Comparison of ENCODE assay signal across 15 cellular contexts in genomic region chr6:111757342-111757741, GRCh38.
DNase-seq lines count a peak whose midpoint lies in the region; ATAC-seq, FAIRE-seq and TF ChIP-seq lines count a peak whose summit lies in the region.
"Had no signal": no experiment of that assay in that cellular context is flagged by ENCODE, and none has a peak within 500 bp of the region (broad histone marks: within the 10 kb centered on the region; RNA-seq: fewer than 3 reads in every experiment).

No MANE protein-coding gene starts in this region.

- H3K27ac Mint-ChIP-seq in activated naive CD8-positive, alpha-beta T cell treated with anti-CD3 and anti-CD28 coated beads for 36 hours, result peak overlapping the region; percentile 97
- H3K27ac Mint-ChIP-seq: stimulated activated memory B cell treated with anti-CD40 and anti-IgM and Interleukin-4, amounts not matched to agents 10 μg/mL and 1 μg/mL and 100 μg/mL, for 72 hours had no signal

- H3K4me1 Mint-ChIP-seq in activated naive CD8-positive, alpha-beta T cell treated with anti-CD3 and anti-CD28 coated beads for 36 hours, result peaks cover 85% of the 10 kb centered on the region

- ATAC-seq in upper lobe of right lung, result no peak
- no peak for ATAC-seq in GM18868 (IDR thresholded peaks at IDR 0.05; ENCODE audit: unreplicated experiment)
- ATAC-seq: stimulated activated memory B cell treated with anti-CD40 and anti-IgM and Interleukin-4, amounts not matched to agents 10 μg/mL and 1 μg/mL and 100 μg/mL, for 72 hours had no signal

- H3K9me1 ChIP-seq in keratinocyte (ENCODE audit: control insufficient read depth, extremely low read depth, insufficient read depth, low read length), result no peaks in the 10 kb centered on the region

- no peaks in the 10 kb centered on the region for H3K9me3 Mint-ChIP-seq in activated naive CD8-positive, alpha-beta T cell treated with anti-CD3 and anti-CD28 coated beads for 36 hours
- H3K9me3 Mint-ChIP-seq: H9; stimulated activated memory B cell treated with anti-CD40 and anti-IgM and Interleukin-4, amounts not matched to agents 10 μg/mL and 1 μg/mL and 100 μg/mL, for 72 hours had no signal

- DNase-seq in mammary epithelial cell (peak; percentile 11), breast epithelium (ENCODE audit: low spot score in 2 of 2) (no peak), keratinocyte (ENCODE audit: low read depth, low spot score) (no peak), upper lobe of right lung (no peak), tibial artery (no peak), H7 (no peak)
- DNase-seq in activated naive CD8-positive, alpha-beta T cell treated with anti-CD3 and anti-CD28 coated beads for 36 hours, result no peak
- DNase-seq: caudate nucleus, H9, NCI-H69, right lobe of liver had no signal

- in situ Hi-C loops in mammary epithelial cell (cut with MboI; ENCODE audit: low sequenced_read_pairs in 2 of 2), result no loop called here

- H3K79me2 ChIP-seq in mammary epithelial cell (ENCODE audit: insufficient read depth, low read length) (peaks cover 6% of the 10 kb centered on the region), keratinocyte (ENCODE audit: control insufficient read depth, insufficient read depth, low read length) (no peaks in the 10 kb centered on the region)

- CTCF ChIA-PET in mammary epithelial cell (lab: Charles Lee; ENCODE audit: low non-redundant PET), result no interaction called here

- H3K36me3 Mint-ChIP-seq in activated naive CD8-positive, alpha-beta T cell treated with anti-CD3 and anti-CD28 coated beads for 36 hours, result peaks cover 78% of the 10 kb centered on the region

- H3K9me3 ChIP-seq in mammary epithelial cell (replicated peaks; ENCODE audit: insufficient read depth, low read length), result no peaks in the 10 kb centered on the region
- H3K9me3 ChIP-seq in breast epithelium, result no peaks in the 10 kb centered on the region
- H3K9me3 ChIP-seq in keratinocyte (ENCODE audit: control insufficient read depth, low read depth, low read length), result no peaks in the 10 kb centered on the region
- H3K9me3 ChIP-seq in upper lobe of right lung, result no peaks in the 10 kb centered on the region
- no peaks in the 10 kb centered on the region for H3K9me3 ChIP-seq in tibial artery
- H3K9me3 ChIP-seq: right lobe of liver had no signal

- H3K4me3 ChIP-seq in mammary epithelial cell (replicated peaks in 1 of 3; ENCODE audit: insufficient read depth in 1 of 3, low read depth in 2 of 3, low read length in 3 of 3), result no peak overlapping the region
- no peak overlapping the region for H3K4me3 ChIP-seq in breast epithelium
- no peak overlapping the region for H3K4me3 ChIP-seq in keratinocyte (ENCODE audit: control insufficient read depth in 2 of 3, extremely low read depth in 1 of 3, insufficient read depth in 2 of 3, low read depth in 1 of 3, low read length in 3 of 3)
- no peak overlapping the region for H3K4me3 ChIP-seq in upper lobe of right lung
- H3K4me3 ChIP-seq in tibial artery, result no peak overlapping the region
- no peak overlapping the region for H3K4me3 ChIP-seq in H7 (ENCODE audit: insufficient read depth, low read depth, low read length)
- H3K4me3 ChIP-seq: right lobe of liver had no signal

- H3K27me3 ChIP-seq in mammary epithelial cell (ENCODE audit: insufficient read depth, low read length), result no peaks in the 10 kb centered on the region
- H3K27me3 ChIP-seq in breast epithelium, result no peaks in the 10 kb centered on the region
- no peaks in the 10 kb centered on the region for H3K27me3 ChIP-seq in keratinocyte (ENCODE audit: control insufficient read depth, extremely low read depth, insufficient read depth, low read length)
- no peaks in the 10 kb centered on the region for H3K27me3 ChIP-seq in upper lobe of right lung
- H3K27me3 ChIP-seq in tibial artery, result no peaks in the 10 kb centered on the region
- H3K27me3 ChIP-seq in H7 (ENCODE audit: control insufficient read depth, insufficient read depth, low read length), result no peaks in the 10 kb centered on the region
- H3K27me3 ChIP-seq: right lobe of liver had no signal

- H3K4me2 ChIP-seq in mammary epithelial cell (ENCODE audit: insufficient read depth, low read depth, low read length) (no peak overlapping the region), keratinocyte (ENCODE audit: control insufficient read depth, extremely low read depth, insufficient read depth, low read depth, low read length) (no peak overlapping the region)

- no peak for TF ChIP-seq POLR2A in breast epithelium (IDR thresholded peaks at IDR 0.05)

- intact Hi-C loops in mammary epithelial cell (cut with micrococcal nuclease) (no loop called here), breast epithelium (cut with DNase I; ENCODE audit: low total_unique reads) (no loop called here), upper lobe of right lung (cut with DNase I) (no loop called here), tibial artery (cut with DNase I; ENCODE audit: low total_unique reads) (no loop called here)

- FAIRE-seq in keratinocyte (lab: Jason Lieb, UNC), result peak; percentile 64
- FAIRE-seq: HTR-8/SVneo, TTC549 had no signal

- 33% methylated on average over 1 of the region's 1 CpG for WGBS in mammary epithelial cell (ENCODE audit: low coverage, missing lambda C conversion rate)

- H3K4me1 ChIP-seq in mammary epithelial cell (ENCODE audit: insufficient read depth, low read length), result peaks cover 5% of the 10 kb centered on the region
- no peaks in the 10 kb centered on the region for H3K4me1 ChIP-seq in breast epithelium
- peaks cover 8% of the 10 kb centered on the region for H3K4me1 ChIP-seq in keratinocyte (ENCODE audit: control insufficient read depth, extremely low read depth, insufficient read depth, low read length)
- H3K4me1 ChIP-seq in upper lobe of right lung, result peaks cover 32% of the 10 kb centered on the region
- peaks cover 0 to 16% (median 3%) of the 10 kb centered on the region in 4 donors for H3K4me1 ChIP-seq in tibial artery
- H3K4me1 ChIP-seq: right lobe of liver had no signal

- H3K27ac ChIP-seq in mammary epithelial cell (ENCODE audit: insufficient read depth, low read depth, low read length) (no peak overlapping the region), breast epithelium (peak overlapping the region in 1 of 2 donors; percentile 32), keratinocyte (ENCODE audit: control insufficient read depth, insufficient read depth, low read length) (no peak overlapping the region), upper lobe of right lung (peak overlapping the region; percentile 48), tibial artery (no peak overlapping the region)

- dilution Hi-C loops in mammary epithelial cell (cut with HindIII; ENCODE audit: low sequenced_read_pairs), result no loop called here
- dilution Hi-C loops in keratinocyte (cut with MboI; ENCODE audit: extremely low pct_ligation_motif_present, low sequenced_read_pairs), result no loop called here

- no peaks in the 10 kb centered on the region for H4K20me1 ChIP-seq in mammary epithelial cell (ENCODE audit: insufficient read depth, low read length)
- no peaks in the 10 kb centered on the region for H4K20me1 ChIP-seq in keratinocyte (ENCODE audit: control insufficient read depth, extremely low read depth, insufficient read depth, low read length)

- TF ChIP-seq CTCF in mammary epithelial cell (conservative IDR thresholded peaks at IDR 0.05 in 1 of 2, IDR thresholded peaks at IDR 0.05 in 1 of 2; ENCODE audit: extremely low read depth in 1 of 2, insufficient read depth in 1 of 2, low read depth in 1 of 2, low read length in 2 of 2), result no peak
- no peak for TF ChIP-seq CTCF in breast epithelium (IDR thresholded peaks at IDR 0.05)
- no peak for TF ChIP-seq CTCF in keratinocyte (optimal IDR thresholded peaks at IDR 0.05 in 1 of 3, IDR thresholded peaks at IDR 0.05 in 1 of 3, conservative IDR thresholded peaks at IDR 0.05 in 1 of 3; ENCODE audit: extremely low read depth in 1 of 3, insufficient read depth in 2 of 3, low read length in 3 of 3)
- TF ChIP-seq CTCF in upper lobe of right lung (IDR thresholded peaks at IDR 0.05), result no peak
- no peak for TF ChIP-seq CTCF in tibial artery (IDR thresholded peaks at IDR 0.05)

- no peaks in the 10 kb centered on the region for H3K27me3 Mint-ChIP-seq in activated naive CD8-positive, alpha-beta T cell treated with anti-CD3 and anti-CD28 coated beads for 36 hours
- H3K27me3 Mint-ChIP-seq: stimulated activated memory B cell treated with anti-CD40 and anti-IgM and Interleukin-4, amounts not matched to agents 10 μg/mL and 1 μg/mL and 100 μg/mL, for 72 hours had no signal

- H2AFZ ChIP-seq in mammary epithelial cell (ENCODE audit: low read depth, low read length), result peak overlapping the region; percentile 79
- H2AFZ ChIP-seq in keratinocyte (ENCODE audit: control insufficient read depth, low read length), result peak overlapping the region; percentile 87

- BruUV-seq in mammary epithelial cell (replicated peaks; lab: Mats Ljungman, UMichigan), result no TSS peak

- H3K4me3 Mint-ChIP-seq in activated naive CD8-positive, alpha-beta T cell treated with anti-CD3 and anti-CD28 coated beads for 36 hours, result peak overlapping the region; percentile 86
- H3K4me3 Mint-ChIP-seq: H9; stimulated activated memory B cell treated with anti-CD40 and anti-IgM and Interleukin-4, amounts not matched to agents 10 μg/mL and 1 μg/mL and 100 μg/mL, for 72 hours had no signal

- no peaks in the 10 kb centered on the region for H3K36me3 ChIP-seq in mammary epithelial cell (ENCODE audit: insufficient read depth, low read length)
- no peaks in the 10 kb centered on the region for H3K36me3 ChIP-seq in breast epithelium
- H3K36me3 ChIP-seq in keratinocyte (ENCODE audit: control insufficient read depth in 2 of 2, extremely low read depth in 1 of 2, insufficient read depth in 2 of 2, low read length in 2 of 2), result peaks cover 0 to 6% of the 10 kb centered on the region in 2 experiments
- H3K36me3 ChIP-seq in upper lobe of right lung, result no peaks in the 10 kb centered on the region
- no peaks in the 10 kb centered on the region for H3K36me3 ChIP-seq in tibial artery
- H3K36me3 ChIP-seq in H7 (replicated peaks; ENCODE audit: control insufficient read depth, insufficient read depth, low read length), result no peaks in the 10 kb centered on the region
- H3K36me3 ChIP-seq: right lobe of liver had no signal

- no peak overlapping the region for H3K9ac ChIP-seq in mammary epithelial cell (ENCODE audit: insufficient read depth, low read length)
- H3K9ac ChIP-seq in keratinocyte (ENCODE audit: control insufficient read depth, extremely low read depth, insufficient read depth, low read length), result no peak overlapping the region
